31 cellular contexts compared by ENCODE assay signal in the genomic region with DNA sequence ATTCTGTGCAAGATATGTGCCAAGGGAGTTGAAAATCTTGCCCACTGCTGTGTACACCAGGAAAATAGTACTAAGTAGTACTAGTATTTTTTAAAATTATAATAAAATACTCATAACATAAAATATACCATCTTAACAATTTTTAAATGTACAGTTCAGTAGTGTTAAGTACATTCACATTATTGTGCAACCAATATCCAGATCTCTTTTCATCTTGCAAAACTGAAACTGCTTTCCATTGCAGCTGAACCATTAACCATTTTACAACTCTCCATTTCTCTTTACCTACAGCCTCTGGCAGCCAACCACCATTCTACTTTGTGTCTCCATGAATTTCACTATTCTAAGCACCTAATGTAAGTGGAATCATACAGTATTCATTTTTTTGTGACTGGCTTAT.
"Had no signal": no experiment of that assay in that cellular context is flagged by ENCODE, and none has a peak within 500 bp of the region (broad histone marks: within the 10 kb centered on the region; RNA-seq: fewer than 3 reads in every experiment).

No MANE protein-coding gene starts in this region.

- H3K27ac Mint-ChIP-seq: activated CD4-positive, alpha-beta memory T cell treated with anti-CD3 and anti-CD28 coated beads, Interleukin-2, amount 10 ng/mL, durations not matched to agents 7 days and 5 days; activated CD4-positive, alpha-beta T cell treated with anti-CD3 and anti-CD28 coated beads, Interleukin-2, amount 10 ng/mL, durations not matched to agents 7 days and 5 days; activated naive CD8-positive, alpha-beta T cell treated with anti-CD3 and anti-CD28 coated beads for 36 hours; activated naive CD8-positive, alpha-beta T cell treated with anti-CD3 and anti-CD28 coated beads, Interleukin-2, amount 50 U/mL, for 24 hours; activated T-helper 17 cell treated with anti-CD3 and anti-CD28 coated beads, Interleukin-2, amount 50 U/mL, for 72 hours; effector memory CD8-positive, alpha-beta T cell; WTC11 had no signal

- ATAC-seq: activated naive CD8-positive, alpha-beta T cell treated with anti-CD3 and anti-CD28 coated beads, Interleukin-2, amount 50 U/mL, for 24 hours; activated T-cell treated with anti-CD3 and anti-CD28 coated beads, Interleukin-2, amount 50 U/mL, for 4 hours; activated T-helper 17 cell treated with anti-CD3 and anti-CD28 coated beads, Interleukin-2, amount 50 U/mL, for 72 hours; body of pancreas; effector memory CD8-positive, alpha-beta T cell; foreskin keratinocyte; gastrocnemius medialis; heart left ventricle; WTC11 had no signal

- H3K9me3 Mint-ChIP-seq: activated CD4-positive, alpha-beta memory T cell treated with anti-CD3 and anti-CD28 coated beads, Interleukin-2, amount 10 ng/mL, durations not matched to agents 7 days and 5 days; activated CD4-positive, alpha-beta T cell treated with anti-CD3 and anti-CD28 coated beads, Interleukin-2, amount 10 ng/mL, durations not matched to agents 7 days and 5 days; activated naive CD8-positive, alpha-beta T cell treated with anti-CD3 and anti-CD28 coated beads for 36 hours; activated naive CD8-positive, alpha-beta T cell treated with anti-CD3 and anti-CD28 coated beads, Interleukin-2, amount 50 U/mL, for 24 hours; activated T-cell treated with anti-CD3 and anti-CD28 coated beads, Interleukin-2, amount 50 U/mL, for 4 hours; activated T-helper 17 cell treated with anti-CD3 and anti-CD28 coated beads, Interleukin-2, amount 50 U/mL, for 72 hours; effector memory CD8-positive, alpha-beta T cell; WTC11 had no signal

- H3K36me3 Mint-ChIP-seq: activated naive CD8-positive, alpha-beta T cell treated with anti-CD3 and anti-CD28 coated beads for 36 hours; WTC11 had no signal

- DNase-seq: activated CD4-positive, alpha-beta memory T cell treated with anti-CD3 and anti-CD28 coated beads, Interleukin-2, amount 10 ng/mL, durations not matched to agents 7 days and 5 days; activated CD4-positive, alpha-beta T cell treated with anti-CD3 and anti-CD28 coated beads for 1 hour; activated CD4-positive, alpha-beta T cell treated with anti-CD3 and anti-CD28 coated beads for 4 hours; activated CD4-positive, alpha-beta T cell treated with anti-CD3 and anti-CD28 coated beads, Interleukin-2, amount 10 ng/mL, durations not matched to agents 7 days and 5 days; activated CD4-positive, alpha-beta T cell treated with anti-CD3 and anti-CD28 coated beads, Interleukin-2, amount 50 U/mL, for 4 hours; activated CD8-positive, alpha-beta memory T cell treated with anti-CD3 and anti-CD28 coated beads, Interleukin-2, amount 50 U/mL, for 48 hours; activated effector memory CD4-positive, alpha-beta T cell treated with Interleukin-2 at 50 U/mL for 16 hours; activated gamma-delta T cell treated with Interleukin-2 at 50 U/mL for 16 hours; activated naive CD4-positive, alpha-beta T cell treated with anti-CD3 and anti-CD28 coated beads, Interleukin-2, amount 50 U/mL, for 16 hours; activated naive CD4-positive, alpha-beta T cell treated with Interleukin-2 at 50 U/mL for 16 hours; activated naive CD8-positive, alpha-beta T cell treated with anti-CD3 and anti-CD28 coated beads for 36 hours; activated naive CD8-positive, alpha-beta T cell treated with anti-CD3 and anti-CD28 coated beads, Interleukin-2, amount 50 U/mL, for 24 hours; activated T-cell treated with anti-CD3 and anti-CD28 coated beads for 4 hours; activated T-cell treated with anti-CD3 and anti-CD28 coated beads, Interleukin-2, amount 50 U/mL, for 4 hours; adrenal gland; amygdala; aorta; body of pancreas; caudate nucleus; cortex of kidney; dermis blood vessel endothelial cell; effector CD4-positive, alpha-beta T cell; effector memory CD8-positive, alpha-beta T cell; erythroblast; foreskin keratinocyte; gastrocnemius medialis; glutamatergic neuron; heart left ventricle; T-helper 2 cell had no signal
